ENCODE assay signal across 15 cellular contexts in genomic region chr1:200588698-200589097, GRCh38. TPM values are rescaled to one million over a fixed set of nuclear protein-coding genes. Genes with fewer than 3 reads are reported as not detected.
DNase-seq lines count a peak whose midpoint lies in the region; ATAC-seq, FAIRE-seq and TF ChIP-seq lines count a peak whose summit lies in the region.
"Had no signal": no experiment of that assay in that cellular context is flagged by ENCODE, and none has a peak within 500 bp of the region (broad histone marks: within the 10 kb centered on the region; RNA-seq: fewer than 3 reads in every experiment).

No MANE protein-coding gene starts in this region.

- H3K9me3 ChIP-seq in OCI-LY7 (ENCODE audit: low read length) = no peaks in the 10 kb centered on the region
- no peaks in the 10 kb centered on the region for H3K9me3 ChIP-seq in naive thymus-derived CD4-positive, alpha-beta T cell (ENCODE audit: control insufficient read depth in 2 of 3, low read length in 3 of 3)
- H3K9me3 ChIP-seq: ovary had no signal

- peak; percentile 86 for ATAC-seq in GM18867 (IDR thresholded peaks at IDR 0.05; ENCODE audit: unreplicated experiment)
- peak; percentile 68 for ATAC-seq in HG02623 (IDR thresholded peaks at IDR 0.05; ENCODE audit: unreplicated experiment)
- ATAC-seq in naive thymus-derived CD4-positive, alpha-beta T cell = peak; percentile 87
- no peak for ATAC-seq in HG02642 (IDR thresholded peaks at IDR 0.05; ENCODE audit: poor library complexity, unreplicated experiment)

- peaks cover 87% of the 10 kb centered on the region for H3K36me3 ChIP-seq in OCI-LY7 (ENCODE audit: insufficient read depth, low read length)
- H3K36me3 ChIP-seq in naive thymus-derived CD4-positive, alpha-beta T cell (ENCODE audit: control insufficient read depth in 2 of 3, insufficient read depth in 3 of 3, low read length in 3 of 3) = no peaks in the 10 kb centered on the region
- H3K36me3 ChIP-seq: ovary had no signal

- no peaks in the 10 kb centered on the region for H3K27me3 Mint-ChIP-seq in naive thymus-derived CD4-positive, alpha-beta T cell
- H3K27me3 Mint-ChIP-seq: activated naive CD4-positive, alpha-beta T cell treated with anti-CD3 and anti-CD28 coated beads, Interleukin-2, amount 50 U/mL, for 24 hours; stimulated activated naive CD8-positive, alpha-beta T cell treated with anti-CD3 and anti-CD28 coated beads, Interleukin-15, Interleukin-2, amounts not matched to agents 100 ng/mL and 50 ng/mL, for 24 hours had no signal

- peaks cover 0 to 18% (median 0%) of the 10 kb centered on the region in 5 donors for H3K36me3 Mint-ChIP-seq in naive thymus-derived CD4-positive, alpha-beta T cell
- H3K36me3 Mint-ChIP-seq: activated naive CD4-positive, alpha-beta T cell treated with anti-CD3 and anti-CD28 coated beads, Interleukin-2, amount 50 U/mL, for 24 hours had no signal

- no peak for TF ChIP-seq CTCF in OCI-LY7 (conservative IDR thresholded peaks at IDR 0.05; ENCODE audit: low read length)

- peaks cover 0 to 4% (median 0%) of the 10 kb centered on the region in 11 donors for H3K9me3 Mint-ChIP-seq in naive thymus-derived CD4-positive, alpha-beta T cell
- H3K9me3 Mint-ChIP-seq: activated naive CD4-positive, alpha-beta T cell treated with anti-CD3 and anti-CD28 coated beads, Interleukin-2, amount 50 U/mL, for 24 hours; stimulated activated naive CD8-positive, alpha-beta T cell treated with anti-CD3 and anti-CD28 coated beads, Interleukin-15, Interleukin-2, amounts not matched to agents 100 ng/mL and 50 ng/mL, for 24 hours; T-helper 1 cell treated with Interleukin-12 subunit alpha and Interleukin-12 subunit beta and Interleukin-4 antibody, amounts not matched to agents 30 μg/mL and 1 μg/mL, for 36 hours had no signal

- no peaks in the 10 kb centered on the region for H4K20me1 ChIP-seq in OCI-LY7 (ENCODE audit: insufficient read depth, low read length)

- no peaks in the 10 kb centered on the region for H3K27me3 ChIP-seq in naive thymus-derived CD4-positive, alpha-beta T cell (ENCODE audit: control insufficient read depth in 2 of 2, insufficient read depth in 2 of 2, low read length in 2 of 2)
- H3K27me3 ChIP-seq: ovary had no signal

- no peak overlapping the region for H3K4me2 ChIP-seq in OCI-LY7 (ENCODE audit: low read length)

- H3K4me1 Mint-ChIP-seq in naive thymus-derived CD4-positive, alpha-beta T cell = peaks cover 0 to 4% (median 0%) of the 10 kb centered on the region in 7 donors
- H3K4me1 Mint-ChIP-seq: activated naive CD4-positive, alpha-beta T cell treated with anti-CD3 and anti-CD28 coated beads, Interleukin-2, amount 50 U/mL, for 24 hours had no signal

- no peak overlapping the region for H3K27ac Mint-ChIP-seq in naive thymus-derived CD4-positive, alpha-beta T cell
- H3K27ac Mint-ChIP-seq: activated naive CD4-positive, alpha-beta T cell treated with anti-CD3 and anti-CD28 coated beads, Interleukin-2, amount 50 U/mL, for 24 hours; stimulated activated naive CD8-positive, alpha-beta T cell treated with anti-CD3 and anti-CD28 coated beads, Interleukin-15, Interleukin-2, amounts not matched to agents 100 ng/mL and 50 ng/mL, for 24 hours; T-helper 1 cell treated with Interleukin-12 subunit alpha and Interleukin-12 subunit beta and Interleukin-4 antibody, amounts not matched to agents 30 μg/mL and 1 μg/mL, for 36 hours had no signal

- no peaks in the 10 kb centered on the region for H3K4me1 ChIP-seq in OCI-LY7 (ENCODE audit: insufficient read depth, low read length, poor library complexity, severe bottlenecking)
- H3K4me1 ChIP-seq in naive thymus-derived CD4-positive, alpha-beta T cell (ENCODE audit: control insufficient read depth in 2 of 2, insufficient read depth in 2 of 2, low read length in 2 of 2) = no peaks in the 10 kb centered on the region

- BruUV-seq in OCI-LY7 (replicated peaks; lab: Mats Ljungman, UMichigan) = no TSS peak

- no peak for FAIRE-seq in urothelium cell line (lab: Jason Lieb, UNC)
- FAIRE-seq: HTR-8/SVneo had no signal

- H3K9me2 ChIP-seq in OCI-LY7 (ENCODE audit: insufficient read depth, low read length) = no peaks in the 10 kb centered on the region

- CTCF ChIA-PET in OCI-LY7 (lab: Charles Lee; ENCODE audit: unreplicated experiment) = no interaction called here
- CTCF ChIA-PET in naive thymus-derived CD4-positive, alpha-beta T cell (lab: Charles Lee) = no interaction called here

- H3K79me2 ChIP-seq in OCI-LY7 (ENCODE audit: insufficient read depth, low read depth, low read length) = no peaks in the 10 kb centered on the region

- no peak overlapping the region for H3K4me3 ChIP-seq in OCI-LY7 (ENCODE audit: low read depth, low read length, poor library complexity, severe bottlenecking)
- no peak overlapping the region for H3K4me3 ChIP-seq in naive thymus-derived CD4-positive, alpha-beta T cell (ENCODE audit: low read length)
- H3K4me3 ChIP-seq: coronary artery, ovary had no signal

- no peak overlapping the region for H2AFZ ChIP-seq in OCI-LY7 (ENCODE audit: low read length)

- POLR2A ChIA-PET in OCI-LY7 (lab: Charles Lee) = interaction anchor here (0.9 kb wide), 1 partner anchor 16 kb away, joined by 3 read pairs; no protein-coding TSS in a partner anchor
- POLR2A ChIA-PET in naive thymus-derived CD4-positive, alpha-beta T cell (lab: Charles Lee) = no interaction called here

- no peak overlapping the region for H3K27ac ChIP-seq in OCI-LY7 (ENCODE audit: low read depth, low read length, poor library complexity, severe bottlenecking)
- H3K27ac ChIP-seq in naive thymus-derived CD4-positive, alpha-beta T cell (ENCODE audit: low read depth, low read length) = no peak overlapping the region
- H3K27ac ChIP-seq: coronary artery, ovary had no signal

- intact Hi-C loops in OCI-LY7 (cut with micrococcal nuclease; ENCODE audit: unreplicated experiment) = no loop called here
- intact Hi-C loops in naive thymus-derived CD4-positive, alpha-beta T cell (cut with micrococcal nuclease) = no loop called here

- DNase-seq in OCI-LY7 (ENCODE audit: low spot score) (peak; percentile 9), urothelium cell line (ENCODE audit: low spot score) (no peak), NCI-H526 (lab: John Stamatoyannopoulos, UW) (no peak)
- no peak for DNase-seq in naive thymus-derived CD4-positive, alpha-beta T cell
- DNase-seq: activated CD4-positive, alpha-beta T cell treated with anti-CD3 and anti-CD28 coated beads, Interleukin-2, amount 50 U/mL, for 48 hours; NCI-H1436; ovary had no signal

- H3K4me3 Mint-ChIP-seq in naive thymus-derived CD4-positive, alpha-beta T cell = no peak overlapping the region
- H3K4me3 Mint-ChIP-seq: activated naive CD4-positive, alpha-beta T cell treated with anti-CD3 and anti-CD28 coated beads, Interleukin-2, amount 50 U/mL, for 24 hours; stimulated activated naive CD8-positive, alpha-beta T cell treated with anti-CD3 and anti-CD28 coated beads, Interleukin-15, Interleukin-2, amounts not matched to agents 100 ng/mL and 50 ng/mL, for 24 hours; T-helper 1 cell treated with Interleukin-12 subunit alpha and Interleukin-12 subunit beta and Interleukin-4 antibody, amounts not matched to agents 30 μg/mL and 1 μg/mL, for 36 hours had no signal

RNA-seq across cellular contexts. Expression of gene KIF14, which starts 31.9 kb away (rescaled TPM):
- total RNA-seq in OCI-LY7 (2014; rRNA removed; shearing (Covaris generic)) = 15.0 and 17.8 TPM in 2 replicates
- 20.1 and 23.2 TPM in 2 replicates for total RNA-seq in OCI-LY7 (2022)
- total RNA-seq in naive thymus-derived CD4-positive, alpha-beta T cell = 10 to 100 TPM in 1 of 5 experiments, under 1 TPM in 2, not detected in 2; 0.16 to 16.2 (median 0.42) TPM
- polyA plus RNA-seq in naive thymus-derived CD4-positive, alpha-beta T cell = not detected
